ENCODE assay signal across 9 cellular contexts in the genomic region with DNA sequence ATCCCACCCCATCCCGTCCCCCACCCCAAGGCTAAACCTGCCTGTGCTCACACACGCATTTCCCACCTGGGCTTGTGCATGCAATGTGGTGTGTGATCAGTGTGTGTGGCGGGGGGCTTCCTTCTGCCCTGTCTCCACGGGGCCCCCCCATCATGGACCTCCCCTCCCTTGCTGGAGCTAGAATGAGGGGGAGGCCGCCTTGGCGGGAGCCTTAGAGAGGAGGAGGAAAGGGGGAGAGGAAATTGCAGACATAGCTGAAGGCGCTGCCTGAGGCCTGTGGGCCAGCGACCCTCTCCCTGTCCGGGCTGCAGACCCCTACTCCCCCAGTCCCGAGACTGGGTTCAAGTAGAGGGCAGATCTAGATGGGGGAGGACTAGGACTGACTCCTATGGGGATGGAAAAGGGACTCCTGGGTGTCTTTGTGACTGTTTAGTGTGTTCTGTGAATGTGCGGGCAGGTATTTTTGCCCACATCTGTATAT. TPM values are rescaled to one million over a fixed set of nuclear protein-coding genes. Genes with fewer than 3 reads are reported as not detected.
A peak's percentile ranks its signal among the peaks of the same experiment; 100 is the strongest.
DNase-seq lines count a peak whose midpoint lies in the region; ATAC-seq, FAIRE-seq and TF ChIP-seq lines count a peak whose summit lies in the region.
"Had no signal": no experiment of that assay in that cellular context is flagged by ENCODE, and none has a peak within 500 bp of the region (broad histone marks: within the 10 kb centered on the region; RNA-seq: fewer than 3 reads in every experiment).

No MANE protein-coding gene starts in this region.

- H3K9me3 ChIP-seq in kidney (ENCODE audit: control insufficient read depth in 1 of 2, low read length in 2 of 2) (no peaks in the 10 kb centered on the region), stomach smooth muscle (ENCODE audit: control insufficient read depth in 2 of 2, low read length in 2 of 2) (no peaks in the 10 kb centered on the region)

- H3K4me1 ChIP-seq in kidney (ENCODE audit: control insufficient read depth in 1 of 2, insufficient read depth in 1 of 2, low read depth in 1 of 2, low read length in 2 of 2) (peaks cover 15 to 19% of the 10 kb centered on the region in 2 donors), stomach smooth muscle (ENCODE audit: control insufficient read depth, insufficient read depth, low read length) (peaks cover 29% of the 10 kb centered on the region)

- CTCF ChIA-PET in activated CD4-positive, alpha-beta T cell treated with anti-CD3 and anti-CD28 coated beads, Interleukin-2, amount 10 ng/mL, durations not matched to agents 7 days and 5 days (lab: Charles Lee): interaction anchor here (0.6 to 2.4 kb wide), 6 partner anchors 12 to 1310 kb away, joined by 3 to 14 read pairs (median 4); no protein-coding TSS in a partner anchor

- peaks cover 46% of the 10 kb centered on the region for H3K4me1 Mint-ChIP-seq in activated CD4-positive, alpha-beta T cell treated with anti-CD3 and anti-CD28 coated beads, Interleukin-2, amount 10 ng/mL, durations not matched to agents 7 days and 5 days
- H3K4me1 Mint-ChIP-seq in activated T-helper 17 cell treated with anti-CD3 and anti-CD28 coated beads, Interleukin-2, amount 50 U/mL, for 72 hours: peaks cover 24% of the 10 kb centered on the region

- H3K27ac ChIP-seq in kidney (ENCODE audit: low read depth in 2 of 2, low read length in 2 of 2) (peak overlapping the region; percentile 71 to 87), stomach smooth muscle (ENCODE audit: low read length) (peak overlapping the region; percentile 37)

- no peak for FAIRE-seq in kidney (lab: Jason Lieb, UNC)

- H3K4me3 Mint-ChIP-seq in activated CD4-positive, alpha-beta T cell treated with anti-CD3 and anti-CD28 coated beads, Interleukin-2, amount 10 ng/mL, durations not matched to agents 7 days and 5 days: peak overlapping the region; percentile 28
- H3K4me3 Mint-ChIP-seq in activated T-helper 17 cell treated with anti-CD3 and anti-CD28 coated beads, Interleukin-2, amount 50 U/mL, for 72 hours: peak overlapping the region; percentile 64

- POLR2A ChIA-PET in activated CD4-positive, alpha-beta T cell treated with anti-CD3 and anti-CD28 coated beads, Interleukin-2, amount 10 ng/mL, durations not matched to agents 7 days and 5 days (lab: Charles Lee): interaction anchor here (0.8 kb wide), 1 partner anchor 163 kb away, joined by 3 read pairs; no protein-coding TSS in a partner anchor

- H3K9me3 Mint-ChIP-seq in activated CD4-positive, alpha-beta T cell treated with anti-CD3 and anti-CD28 coated beads, Interleukin-2, amount 10 ng/mL, durations not matched to agents 7 days and 5 days: no peaks in the 10 kb centered on the region
- H3K9me3 Mint-ChIP-seq in activated T-helper 17 cell treated with anti-CD3 and anti-CD28 coated beads, Interleukin-2, amount 50 U/mL, for 72 hours: no peaks in the 10 kb centered on the region

- peaks cover 16% of the 10 kb centered on the region for H3K27me3 Mint-ChIP-seq in activated CD4-positive, alpha-beta T cell treated with anti-CD3 and anti-CD28 coated beads, Interleukin-2, amount 10 ng/mL, durations not matched to agents 7 days and 5 days
- H3K27me3 Mint-ChIP-seq in activated T-helper 17 cell treated with anti-CD3 and anti-CD28 coated beads, Interleukin-2, amount 50 U/mL, for 72 hours: no peaks in the 10 kb centered on the region

- H3K9ac ChIP-seq in kidney (ENCODE audit: low read length in 2 of 2): peak overlapping the region; percentile 43 to 79
- H3K9ac ChIP-seq in stomach smooth muscle (ENCODE audit: low read length in 2 of 2): peak overlapping the region in 1 of 2 donors; percentile 76

- no peak for DNase-seq in activated CD4-positive, alpha-beta T cell treated with anti-CD3 and anti-CD28 coated beads, Interleukin-2, amount 10 ng/mL, durations not matched to agents 7 days and 5 days
- no peak for DNase-seq in activated CD4-positive, alpha-beta T cell treated with anti-CD3 and anti-CD28 coated beads, Interleukin-2, amount 50 U/mL, for 1 hour
- DNase-seq in kidney: no peak
- DNase-seq in NCI-H82 (lab: John Stamatoyannopoulos, UW): no peak
- DNase-seq in islet precursor cell: no peak
- DNase-seq: NCI-H2029 treated with DMSO at 0.1 percent for 48 hours had no signal

- H3K36me3 ChIP-seq in kidney (ENCODE audit: control insufficient read depth in 1 of 2, insufficient read depth in 2 of 2, low read length in 2 of 2) (no peaks in the 10 kb centered on the region), stomach smooth muscle (ENCODE audit: control insufficient read depth in 2 of 2, insufficient read depth in 2 of 2, low read length in 2 of 2) (no peaks in the 10 kb centered on the region)

- no peaks in the 10 kb centered on the region for H3K27me3 ChIP-seq in stomach smooth muscle (ENCODE audit: control insufficient read depth in 1 of 2, insufficient read depth in 2 of 2, low read length in 2 of 2)

- H3K4me3 ChIP-seq in kidney (ENCODE audit: low read length in 2 of 2) (peak overlapping the region in 1 of 2 donors; percentile 67), stomach smooth muscle (ENCODE audit: low read length in 2 of 2) (peak overlapping the region in 1 of 2 donors; percentile 77)

- H3K27ac Mint-ChIP-seq in activated CD4-positive, alpha-beta T cell treated with anti-CD3 and anti-CD28 coated beads, Interleukin-2, amount 10 ng/mL, durations not matched to agents 7 days and 5 days: no peak overlapping the region
- H3K27ac Mint-ChIP-seq in activated T-helper 17 cell treated with anti-CD3 and anti-CD28 coated beads, Interleukin-2, amount 50 U/mL, for 72 hours: peak overlapping the region; percentile 82

- ATAC-seq in activated T-helper 17 cell treated with anti-CD3 and anti-CD28 coated beads, Interleukin-2, amount 50 U/mL, for 72 hours (replicated peaks): no peak
- no peak for ATAC-seq in GM21360 (IDR thresholded peaks at IDR 0.05; ENCODE audit: unreplicated experiment)

- H3K36me3 Mint-ChIP-seq in activated CD4-positive, alpha-beta T cell treated with anti-CD3 and anti-CD28 coated beads, Interleukin-2, amount 10 ng/mL, durations not matched to agents 7 days and 5 days (ENCODE audit: low read depth): no peaks in the 10 kb centered on the region
- H3K36me3 Mint-ChIP-seq in activated T-helper 17 cell treated with anti-CD3 and anti-CD28 coated beads, Interleukin-2, amount 50 U/mL, for 72 hours (ENCODE audit: low read depth): peaks cover 26% of the 10 kb centered on the region

- TF ChIP-seq CTCF in kidney (IDR thresholded peaks at IDR 0.05; ENCODE audit: borderline replicate concordance, extremely low read depth, insufficient read depth): no peak

- intact Hi-C loops in kidney (cut with DNase I): no loop called here

RNA-seq across cellular contexts. Expression of a gene that starts 0.9 kb away (rescaled TPM):
- 1 to 10 TPM; 7.3 to 9.3 TPM for total RNA-seq in activated CD4-positive, alpha-beta T cell treated with anti-CD3 and anti-CD28 coated beads, Interleukin-2, amount 10 ng/mL, durations not matched to agents 7 days and 5 days
- 1 to 10 TPM; 2.5 to 5.6 TPM for total RNA-seq in activated T-helper 17 cell treated with anti-CD3 and anti-CD28 coated beads, Interleukin-2, amount 50 U/mL, for 72 hours
- 31.8 TPM for total RNA-seq in kidney
- polyA plus RNA-seq in kidney (ENCODE audit: insufficient read depth, low read depth, low replicate concordance): 91.8 TPM

RNA-seq across cellular contexts. Expression of a gene that starts 18.2 kb away (rescaled TPM):
- total RNA-seq in activated CD4-positive, alpha-beta T cell treated with anti-CD3 and anti-CD28 coated beads, Interleukin-2, amount 10 ng/mL, durations not matched to agents 7 days and 5 days: 1 to 10 TPM; 6.5 to 6.9 TPM
- 100 to 1,000 TPM in 1 of 2 donors, 10 to 100 TPM in 1; 24.4 to 245 TPM for total RNA-seq in activated T-helper 17 cell treated with anti-CD3 and anti-CD28 coated beads, Interleukin-2, amount 50 U/mL, for 72 hours
- total RNA-seq in kidney: 33.4 TPM
- 5.7 TPM for polyA plus RNA-seq in kidney (ENCODE audit: insufficient read depth, low read depth, low replicate concordance)
